Comparison of ENCODE assay signal across 1 cellular context in the genomic region with DNA sequence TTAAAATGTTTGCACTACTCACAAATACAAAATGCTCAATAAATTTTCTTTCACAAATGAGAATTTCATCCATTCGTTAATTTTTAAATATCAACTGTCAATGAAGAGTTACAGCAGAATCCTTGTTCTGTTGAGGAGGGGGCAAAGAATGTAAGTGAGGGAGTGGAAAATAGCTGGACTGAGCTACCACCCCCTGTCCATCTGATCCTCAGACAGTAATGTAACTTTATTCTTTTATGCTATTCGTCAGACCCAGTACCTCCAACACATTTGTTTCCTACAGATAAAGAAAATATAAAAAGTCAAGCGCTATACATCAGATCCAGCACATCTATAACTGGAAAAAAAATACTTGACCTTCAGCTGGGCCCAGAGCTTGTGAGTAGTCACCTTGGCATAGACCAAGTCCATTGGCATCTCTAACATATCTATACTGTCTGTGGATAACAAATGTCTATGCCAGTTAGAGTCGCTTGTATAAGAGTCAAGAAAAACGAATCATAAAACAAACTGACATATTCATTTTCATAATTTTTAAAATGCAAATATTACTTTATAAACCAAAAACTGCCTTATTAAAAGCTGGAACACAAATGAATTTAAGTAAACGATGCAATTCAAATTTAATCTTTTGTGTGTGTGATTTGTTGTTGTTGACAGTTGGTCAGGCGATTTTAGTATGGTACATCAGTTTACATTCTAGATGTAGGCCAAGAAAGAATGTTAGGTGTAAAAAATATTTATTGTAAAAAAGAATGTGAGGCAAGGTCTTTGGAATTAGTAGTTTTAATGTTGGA.
TF ChIP-seq lines count a peak whose summit lies in the region.

No MANE protein-coding gene starts in this region.

TF ChIP-seq in WTC11, 78 proteins besides CTCF, POLR2A, EP300 and RAD21 (continued from another document):
- TF ChIP-seq, protein P1, sequence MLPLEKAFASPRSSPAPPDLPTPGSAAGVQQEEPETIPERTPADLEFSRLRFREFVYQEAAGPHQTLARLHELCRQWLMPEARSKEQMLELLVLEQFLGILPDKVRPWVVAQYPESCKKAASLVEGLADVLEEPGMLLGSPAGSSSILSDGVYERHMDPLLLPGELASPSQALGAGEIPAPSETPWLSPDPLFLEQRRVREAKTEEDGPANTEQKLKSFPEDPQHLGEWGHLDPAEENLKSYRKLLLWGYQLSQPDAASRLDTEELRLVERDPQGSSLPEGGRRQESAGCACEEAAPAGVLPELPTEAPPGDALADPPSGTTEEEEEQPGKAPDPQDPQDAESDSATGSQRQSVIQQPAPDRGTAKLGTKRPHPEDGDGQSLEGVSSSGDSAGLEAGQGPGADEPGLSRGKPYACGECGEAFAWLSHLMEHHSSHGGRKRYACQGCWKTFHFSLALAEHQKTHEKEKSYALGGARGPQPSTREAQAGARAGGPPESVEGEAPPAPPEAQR (CRISPR knock-in tag; IDR thresholded peaks at IDR 0.05) = no peak
- no peak for TF ChIP-seq OVOL2 (CRISPR knock-in tag; IDR thresholded peaks at IDR 0.05; ENCODE audit: borderline replicate concordance)
- TF ChIP-seq, protein P2, sequence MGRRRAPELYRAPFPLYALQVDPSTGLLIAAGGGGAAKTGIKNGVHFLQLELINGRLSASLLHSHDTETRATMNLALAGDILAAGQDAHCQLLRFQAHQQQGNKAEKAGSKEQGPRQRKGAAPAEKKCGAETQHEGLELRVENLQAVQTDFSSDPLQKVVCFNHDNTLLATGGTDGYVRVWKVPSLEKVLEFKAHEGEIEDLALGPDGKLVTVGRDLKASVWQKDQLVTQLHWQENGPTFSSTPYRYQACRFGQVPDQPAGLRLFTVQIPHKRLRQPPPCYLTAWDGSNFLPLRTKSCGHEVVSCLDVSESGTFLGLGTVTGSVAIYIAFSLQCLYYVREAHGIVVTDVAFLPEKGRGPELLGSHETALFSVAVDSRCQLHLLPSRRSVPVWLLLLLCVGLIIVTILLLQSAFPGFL (CRISPR knock-in tag; IDR thresholded peaks at IDR 0.05; ENCODE audit: borderline replicate concordance) = no peak
- TF ChIP-seq ELF4 (CRISPR knock-in tag; IDR thresholded peaks at IDR 0.05; ENCODE audit: low read depth) = no peak
- TF ChIP-seq SMAD4 (CRISPR knock-in tag; IDR thresholded peaks at IDR 0.05) = no peak
- no peak for TF ChIP-seq ZNF671 (CRISPR knock-in tag; IDR thresholded peaks at IDR 0.05)
- TF ChIP-seq NR2C2 (CRISPR knock-in tag; IDR thresholded peaks at IDR 0.05) = no peak
- TF ChIP-seq RORB (CRISPR knock-in tag; IDR thresholded peaks at IDR 0.05) = no peak
- no peak for TF ChIP-seq MXD4 (CRISPR knock-in tag; IDR thresholded peaks at IDR 0.05; ENCODE audit: borderline replicate concordance)
- no peak for TF ChIP-seq ZNF396 (CRISPR knock-in tag; IDR thresholded peaks at IDR 0.05; ENCODE audit: borderline replicate concordance)
- TF ChIP-seq, protein P3, sequence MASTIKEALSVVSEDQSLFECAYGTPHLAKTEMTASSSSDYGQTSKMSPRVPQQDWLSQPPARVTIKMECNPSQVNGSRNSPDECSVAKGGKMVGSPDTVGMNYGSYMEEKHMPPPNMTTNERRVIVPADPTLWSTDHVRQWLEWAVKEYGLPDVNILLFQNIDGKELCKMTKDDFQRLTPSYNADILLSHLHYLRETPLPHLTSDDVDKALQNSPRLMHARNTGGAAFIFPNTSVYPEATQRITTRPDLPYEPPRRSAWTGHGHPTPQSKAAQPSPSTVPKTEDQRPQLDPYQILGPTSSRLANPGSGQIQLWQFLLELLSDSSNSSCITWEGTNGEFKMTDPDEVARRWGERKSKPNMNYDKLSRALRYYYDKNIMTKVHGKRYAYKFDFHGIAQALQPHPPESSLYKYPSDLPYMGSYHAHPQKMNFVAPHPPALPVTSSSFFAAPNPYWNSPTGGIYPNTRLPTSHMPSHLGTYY (CRISPR knock-in tag; IDR thresholded peaks at IDR 0.05) = no peak
- TF ChIP-seq, protein P4, sequence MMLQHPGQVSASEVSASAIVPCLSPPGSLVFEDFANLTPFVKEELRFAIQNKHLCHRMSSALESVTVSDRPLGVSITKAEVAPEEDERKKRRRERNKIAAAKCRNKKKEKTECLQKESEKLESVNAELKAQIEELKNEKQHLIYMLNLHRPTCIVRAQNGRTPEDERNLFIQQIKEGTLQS (CRISPR knock-in tag; conservative IDR thresholded peaks at IDR 0.05) = no peak
- TF ChIP-seq, protein P5, sequence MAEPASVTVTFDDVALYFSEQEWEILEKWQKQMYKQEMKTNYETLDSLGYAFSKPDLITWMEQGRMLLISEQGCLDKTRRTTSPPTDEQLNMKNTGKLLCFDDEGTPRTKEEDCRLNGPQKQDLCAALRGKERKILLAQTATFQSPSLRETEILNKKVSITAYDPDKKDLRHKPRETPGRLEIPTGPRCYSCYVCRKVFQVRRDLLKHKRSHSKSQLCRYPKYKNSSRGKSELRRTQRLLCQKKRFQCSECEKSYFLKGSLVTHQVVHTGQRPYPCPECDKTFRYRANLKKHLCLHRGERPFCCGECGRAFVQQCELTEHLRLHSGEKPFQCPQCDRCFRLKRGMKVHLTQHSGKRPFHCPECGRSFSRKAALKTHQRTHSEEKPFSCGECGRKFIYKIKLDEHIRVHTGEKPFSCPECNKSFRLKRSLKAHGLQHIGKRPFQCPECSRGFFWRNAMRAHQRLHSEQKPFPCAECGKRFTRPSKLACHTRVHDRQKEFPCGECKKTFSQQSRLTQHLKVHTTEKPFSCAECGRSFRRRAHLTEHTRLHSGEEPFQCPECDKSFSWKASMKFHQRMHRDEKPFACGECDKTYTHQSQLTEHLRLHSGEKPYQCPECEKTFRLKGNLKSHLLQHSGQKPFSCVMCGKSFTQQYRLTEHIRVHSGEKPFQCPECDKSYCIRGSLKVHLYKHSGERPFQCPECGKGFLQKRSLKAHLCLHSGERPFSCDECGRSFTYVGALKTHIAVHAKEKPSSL (CRISPR knock-in tag; conservative IDR thresholded peaks at IDR 0.05) = no peak
- no peak for TF ChIP-seq ETV6 (CRISPR knock-in tag; IDR thresholded peaks at IDR 0.05)
TF ChIP-seq in WTC11: peak in this region for 0.
